ENCODE assay signal across 8 cellular contexts in the genomic region with DNA sequence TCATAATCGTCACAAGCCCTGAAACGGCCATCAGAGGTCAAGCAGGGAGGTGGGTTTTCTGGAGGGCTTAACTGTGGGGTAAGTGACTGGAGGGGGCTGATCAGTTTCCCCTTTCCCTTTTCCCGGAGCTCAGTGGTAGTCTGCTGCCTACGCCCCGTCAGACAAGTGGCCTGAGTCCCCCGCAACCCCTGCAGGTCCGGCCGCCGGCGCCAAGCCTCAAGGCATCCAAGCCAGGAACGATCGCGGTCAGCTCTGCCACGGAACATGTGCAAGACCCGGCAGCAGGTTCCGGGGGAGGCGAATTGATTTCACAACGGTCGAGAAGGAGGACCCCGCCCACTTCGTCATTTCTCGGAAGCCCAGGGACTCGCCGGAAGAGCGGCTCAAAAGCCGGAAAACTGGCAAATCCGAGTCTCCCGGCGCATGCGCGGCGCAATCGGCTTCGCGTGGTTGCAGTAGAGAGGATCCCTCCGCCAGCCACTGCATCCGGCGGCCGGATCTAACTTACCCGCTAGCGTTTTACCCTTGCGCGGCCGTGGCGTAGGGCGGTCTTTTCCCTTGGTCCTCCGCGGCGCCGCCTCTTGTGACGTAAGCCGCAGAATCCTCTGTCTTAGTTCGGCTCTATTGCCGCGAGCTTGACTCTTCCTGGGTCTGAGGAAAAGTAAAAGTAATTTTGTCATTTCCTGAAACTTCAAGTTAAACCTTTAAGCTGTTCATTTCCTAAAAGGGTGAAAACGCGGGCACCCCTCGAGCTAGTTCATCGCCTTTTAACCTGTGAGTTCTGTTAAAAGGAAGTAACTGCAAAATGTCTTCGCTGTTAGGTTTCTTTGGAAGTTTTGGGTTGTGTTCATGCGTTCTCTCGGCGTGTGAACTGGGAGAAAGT. TPM values are rescaled to one million over a fixed set of nuclear protein-coding genes. Genes with fewer than 3 reads are reported as not detected.
DNase-seq lines count a peak whose midpoint lies in the region; ATAC-seq and TF ChIP-seq lines count a peak whose summit lies in the region.

No MANE protein-coding gene starts in this region.

- ATAC-seq in HG03175 (IDR thresholded peaks at IDR 0.05; ENCODE audit: unreplicated experiment), result peak; percentile 91
- ATAC-seq in WTC11, result peak; percentile 91

- TF ChIP-seq CTCF in WTC11 (IDR thresholded peaks at IDR 0.05) (no peak), cardiac fibroblast (IDR thresholded peaks at IDR 0.05; ENCODE audit: low read depth, low read length) (no peak)

- peaks cover 16% of the 10 kb centered on the region for H3K9me3 Mint-ChIP-seq in WTC11

- in situ Hi-C loops in GM18951 (cut with MboI; ENCODE audit: low sequenced_read_pairs, unreplicated experiment), result no loop called here

- peak overlapping the region; percentile 99 for H3K27ac Mint-ChIP-seq in WTC11

- DNase-seq in AG08396 (ENCODE audit: low spot score) (peak; percentile 97), NCI-H2227 treated with DMSO at 0.1 percent for 48 hours (lab: John Stamatoyannopoulos, UW) (peak; percentile 98), WTC11 (ENCODE audit: low spot score) (peak; percentile 96), cardiac fibroblast (ENCODE audit: low read depth in 2 of 2) (peak; percentile 100), iPS-NIHi11 (ENCODE audit: low spot score) (peak; percentile 95)

- peaks cover 11% of the 10 kb centered on the region for H3K4me1 Mint-ChIP-seq in WTC11

- H3K4me3 ChIP-seq in cardiac fibroblast (replicated peaks in 1 of 2; ENCODE audit: low read depth in 2 of 2, low read length in 2 of 2) (peak overlapping the region; percentile 48 to 63), skin epidermis (peak overlapping the region; percentile 37 to 59 (median 53))

- H3K4me3 Mint-ChIP-seq in WTC11, result peak overlapping the region; percentile 86

- H3K27ac ChIP-seq in skin epidermis, result peak overlapping the region; percentile 77 to 99 (median 96)

- CTCF ChIA-PET in WTC11 (lab: Charles Lee), result interaction anchor here (0.8 to 2.7 kb wide), 7 partner anchors 12 to 322 kb away, joined by 3 to 19 read pairs (median 8); a partner anchor contains a TSS

- no peaks in the 10 kb centered on the region; the same call in 1 of the 2 replicates for H3K27me3 Mint-ChIP-seq in WTC11 (ENCODE audit: low read depth)

- peaks cover 21% of the 10 kb centered on the region for H3K36me3 Mint-ChIP-seq in WTC11

- TF ChIP-seq POLR2A in GM18951 (IDR thresholded peaks at IDR 0.05; ENCODE audit: extremely low read depth, insufficient read depth, insufficient read length), result peak; percentile 93

- POLR2A ChIA-PET in WTC11 (lab: Charles Lee), result interaction anchor here (1.1 to 3.2 kb wide), 7 partner anchors 11 to 324 kb away, joined by 4 to 77 read pairs (median 7); a partner anchor contains a TSS

TF ChIP-seq in WTC11, 78 proteins besides CTCF, POLR2A, EP300 and RAD21 (continues in another document):
- TF ChIP-seq, protein P1, sequence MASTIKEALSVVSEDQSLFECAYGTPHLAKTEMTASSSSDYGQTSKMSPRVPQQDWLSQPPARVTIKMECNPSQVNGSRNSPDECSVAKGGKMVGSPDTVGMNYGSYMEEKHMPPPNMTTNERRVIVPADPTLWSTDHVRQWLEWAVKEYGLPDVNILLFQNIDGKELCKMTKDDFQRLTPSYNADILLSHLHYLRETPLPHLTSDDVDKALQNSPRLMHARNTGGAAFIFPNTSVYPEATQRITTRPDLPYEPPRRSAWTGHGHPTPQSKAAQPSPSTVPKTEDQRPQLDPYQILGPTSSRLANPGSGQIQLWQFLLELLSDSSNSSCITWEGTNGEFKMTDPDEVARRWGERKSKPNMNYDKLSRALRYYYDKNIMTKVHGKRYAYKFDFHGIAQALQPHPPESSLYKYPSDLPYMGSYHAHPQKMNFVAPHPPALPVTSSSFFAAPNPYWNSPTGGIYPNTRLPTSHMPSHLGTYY (CRISPR knock-in tag; IDR thresholded peaks at IDR 0.05), result no peak
- TF ChIP-seq, protein P2, sequence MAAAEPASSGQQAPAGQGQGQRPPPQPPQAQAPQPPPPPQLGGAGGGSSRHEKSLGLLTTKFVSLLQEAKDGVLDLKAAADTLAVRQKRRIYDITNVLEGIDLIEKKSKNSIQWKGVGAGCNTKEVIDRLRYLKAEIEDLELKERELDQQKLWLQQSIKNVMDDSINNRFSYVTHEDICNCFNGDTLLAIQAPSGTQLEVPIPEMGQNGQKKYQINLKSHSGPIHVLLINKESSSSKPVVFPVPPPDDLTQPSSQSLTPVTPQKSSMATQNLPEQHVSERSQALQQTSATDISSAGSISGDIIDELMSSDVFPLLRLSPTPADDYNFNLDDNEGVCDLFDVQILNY (CRISPR knock-in tag; IDR thresholded peaks at IDR 0.05), result peak; percentile 81
- TF ChIP-seq OVOL2 (CRISPR knock-in tag; IDR thresholded peaks at IDR 0.05; ENCODE audit: borderline replicate concordance) (no peak), TEAD1 (CRISPR knock-in tag; IDR thresholded peaks at IDR 0.05) (peak; percentile 88), RORB (CRISPR knock-in tag; IDR thresholded peaks at IDR 0.05) (no peak), TCF7 (CRISPR knock-in tag; IDR thresholded peaks at IDR 0.05; ENCODE audit: low read depth) (no peak), NR3C1 (CRISPR knock-in tag; conservative IDR thresholded peaks at IDR 0.05; ENCODE audit: low read depth) (no peak), NR1H2 (CRISPR knock-in tag; IDR thresholded peaks at IDR 0.05) (no peak), FOXK1 (CRISPR knock-in tag; IDR thresholded peaks at IDR 0.05) (peak; percentile 85), NFYB (CRISPR knock-in tag; conservative IDR thresholded peaks at IDR 0.05; ENCODE audit: low read depth) (peak; percentile 11; the same call in 1 of the 2 replicates), ZNF263 (CRISPR knock-in tag; IDR thresholded peaks at IDR 0.05; ENCODE audit: low read depth) (no peak), PRRX2 (CRISPR knock-in tag; IDR thresholded peaks at IDR 0.05) (no peak), ELF4 (CRISPR knock-in tag; IDR thresholded peaks at IDR 0.05; ENCODE audit: low read depth) (no peak), ETV6 (CRISPR knock-in tag; IDR thresholded peaks at IDR 0.05) (peak; percentile 99), EMX1 (CRISPR knock-in tag; IDR thresholded peaks at IDR 0.05) (no peak), CBFB (CRISPR knock-in tag; IDR thresholded peaks at IDR 0.05; ENCODE audit: low read depth) (0 out of 2 replicates have a peak, but pooled peaks have one; percentile 49), TP53 (CRISPR knock-in tag; IDR thresholded peaks at IDR 0.05) (peak; percentile 57; the same call in 1 of the 2 replicates)
- TF ChIP-seq, protein P3, sequence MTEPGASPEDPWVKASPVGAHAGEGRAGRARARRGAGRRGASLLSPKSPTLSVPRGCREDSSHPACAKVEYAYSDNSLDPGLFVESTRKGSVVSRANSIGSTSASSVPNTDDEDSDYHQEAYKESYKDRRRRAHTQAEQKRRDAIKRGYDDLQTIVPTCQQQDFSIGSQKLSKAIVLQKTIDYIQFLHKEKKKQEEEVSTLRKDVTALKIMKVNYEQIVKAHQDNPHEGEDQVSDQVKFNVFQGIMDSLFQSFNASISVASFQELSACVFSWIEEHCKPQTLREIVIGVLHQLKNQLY (CRISPR knock-in tag; IDR thresholded peaks at IDR 0.05), result no peak
- TF ChIP-seq, protein P4, sequence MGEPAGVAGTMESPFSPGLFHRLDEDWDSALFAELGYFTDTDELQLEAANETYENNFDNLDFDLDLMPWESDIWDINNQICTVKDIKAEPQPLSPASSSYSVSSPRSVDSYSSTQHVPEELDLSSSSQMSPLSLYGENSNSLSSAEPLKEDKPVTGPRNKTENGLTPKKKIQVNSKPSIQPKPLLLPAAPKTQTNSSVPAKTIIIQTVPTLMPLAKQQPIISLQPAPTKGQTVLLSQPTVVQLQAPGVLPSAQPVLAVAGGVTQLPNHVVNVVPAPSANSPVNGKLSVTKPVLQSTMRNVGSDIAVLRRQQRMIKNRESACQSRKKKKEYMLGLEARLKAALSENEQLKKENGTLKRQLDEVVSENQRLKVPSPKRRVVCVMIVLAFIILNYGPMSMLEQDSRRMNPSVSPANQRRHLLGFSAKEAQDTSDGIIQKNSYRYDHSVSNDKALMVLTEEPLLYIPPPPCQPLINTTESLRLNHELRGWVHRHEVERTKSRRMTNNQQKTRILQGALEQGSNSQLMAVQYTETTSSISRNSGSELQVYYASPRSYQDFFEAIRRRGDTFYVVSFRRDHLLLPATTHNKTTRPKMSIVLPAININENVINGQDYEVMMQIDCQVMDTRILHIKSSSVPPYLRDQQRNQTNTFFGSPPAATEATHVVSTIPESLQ (CRISPR knock-in tag; IDR thresholded peaks at IDR 0.05), result no peak
- TF ChIP-seq, protein P5, sequence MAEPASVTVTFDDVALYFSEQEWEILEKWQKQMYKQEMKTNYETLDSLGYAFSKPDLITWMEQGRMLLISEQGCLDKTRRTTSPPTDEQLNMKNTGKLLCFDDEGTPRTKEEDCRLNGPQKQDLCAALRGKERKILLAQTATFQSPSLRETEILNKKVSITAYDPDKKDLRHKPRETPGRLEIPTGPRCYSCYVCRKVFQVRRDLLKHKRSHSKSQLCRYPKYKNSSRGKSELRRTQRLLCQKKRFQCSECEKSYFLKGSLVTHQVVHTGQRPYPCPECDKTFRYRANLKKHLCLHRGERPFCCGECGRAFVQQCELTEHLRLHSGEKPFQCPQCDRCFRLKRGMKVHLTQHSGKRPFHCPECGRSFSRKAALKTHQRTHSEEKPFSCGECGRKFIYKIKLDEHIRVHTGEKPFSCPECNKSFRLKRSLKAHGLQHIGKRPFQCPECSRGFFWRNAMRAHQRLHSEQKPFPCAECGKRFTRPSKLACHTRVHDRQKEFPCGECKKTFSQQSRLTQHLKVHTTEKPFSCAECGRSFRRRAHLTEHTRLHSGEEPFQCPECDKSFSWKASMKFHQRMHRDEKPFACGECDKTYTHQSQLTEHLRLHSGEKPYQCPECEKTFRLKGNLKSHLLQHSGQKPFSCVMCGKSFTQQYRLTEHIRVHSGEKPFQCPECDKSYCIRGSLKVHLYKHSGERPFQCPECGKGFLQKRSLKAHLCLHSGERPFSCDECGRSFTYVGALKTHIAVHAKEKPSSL (CRISPR knock-in tag; conservative IDR thresholded peaks at IDR 0.05), result no peak
- TF ChIP-seq, protein P6, sequence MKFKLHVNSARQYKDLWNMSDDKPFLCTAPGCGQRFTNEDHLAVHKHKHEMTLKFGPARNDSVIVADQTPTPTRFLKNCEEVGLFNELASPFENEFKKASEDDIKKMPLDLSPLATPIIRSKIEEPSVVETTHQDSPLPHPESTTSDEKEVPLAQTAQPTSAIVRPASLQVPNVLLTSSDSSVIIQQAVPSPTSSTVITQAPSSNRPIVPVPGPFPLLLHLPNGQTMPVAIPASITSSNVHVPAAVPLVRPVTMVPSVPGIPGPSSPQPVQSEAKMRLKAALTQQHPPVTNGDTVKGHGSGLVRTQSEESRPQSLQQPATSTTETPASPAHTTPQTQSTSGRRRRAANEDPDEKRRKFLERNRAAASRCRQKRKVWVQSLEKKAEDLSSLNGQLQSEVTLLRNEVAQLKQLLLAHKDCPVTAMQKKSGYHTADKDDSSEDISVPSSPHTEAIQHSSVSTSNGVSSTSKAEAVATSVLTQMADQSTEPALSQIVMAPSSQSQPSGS (CRISPR knock-in tag; IDR thresholded peaks at IDR 0.05; ENCODE audit: borderline replicate concordance, low read depth), result no peak

RNA-seq across cellular contexts. Expression of a gene that starts 14.9 kb away (rescaled TPM):
- 67.2 to 79.6 TPM (median 72.7 TPM) in 3 replicates for total RNA-seq in WTC11 (2021)

Comparison
In these comparisons a context has a peak if more than half of its experiments do, and no peak if none do; other contexts are left out.
1. Peak in every context shown above with its lines: DNase-seq, ATAC-seq, H3K4me3 ChIP-seq and H3K27ac ChIP-seq.